ENCODE assay signal across 8 cellular contexts in the genomic region with DNA sequence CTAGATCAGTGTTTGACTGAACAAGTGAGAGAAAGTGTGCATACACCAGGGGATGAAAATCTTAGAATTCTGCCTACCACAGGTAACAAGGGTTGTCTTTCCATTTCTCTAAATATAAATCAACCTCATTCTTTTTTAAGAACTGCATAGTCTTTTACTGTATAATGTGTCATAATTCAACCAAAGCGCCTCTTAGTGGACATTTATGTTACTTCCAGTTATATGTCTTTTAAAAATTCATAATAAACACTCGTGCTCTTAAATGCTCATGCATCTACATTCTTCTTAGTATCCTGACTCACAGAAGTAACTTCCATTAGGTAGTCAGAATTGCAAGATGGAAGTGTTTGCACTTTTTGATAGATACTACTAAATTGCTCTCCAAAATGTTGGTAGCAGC.
DNase-seq lines count a peak whose midpoint lies in the region; ATAC-seq and TF ChIP-seq lines count a peak whose summit lies in the region.

No MANE protein-coding gene starts in this region.

- H3K4me1 ChIP-seq in Panc1 (ENCODE audit: control insufficient read depth, insufficient read depth, low read length) (peaks cover 5% of the 10 kb centered on the region), ovary (ENCODE audit: insufficient read depth) (no peaks in the 10 kb centered on the region)

- no peak for TF ChIP-seq POLR2A in ovary (IDR thresholded peaks at IDR 0.05)

- in situ Hi-C loops in Panc1 (cut with HindIII; ENCODE audit: low pct_unique_long_range_greater_than_20kb, low sequenced_read_pairs), result no loop called here

- H3K4me3 ChIP-seq in Panc1 (ENCODE audit: low read depth in 2 of 2, low read length in 2 of 2) (no peak overlapping the region), ovary (no peak overlapping the region)

- H3K27ac Mint-ChIP-seq in type B pancreatic cell, result no peak overlapping the region

- no peaks in the 10 kb centered on the region for H3K36me3 Mint-ChIP-seq in type B pancreatic cell

- H3K9me3 Mint-ChIP-seq in type B pancreatic cell, result no peaks in the 10 kb centered on the region

- no peak for TF ChIP-seq EP300 in ovary (IDR thresholded peaks at IDR 0.05)

- H3K4me3 Mint-ChIP-seq in type B pancreatic cell, result no peak overlapping the region

- CTCF ChIA-PET in Panc1 (lab: Charles Lee), result interaction anchor here (0.8 to 1.2 kb wide), 3 partner anchors 8 to 225 kb away, joined by 3 read pairs; no protein-coding TSS in a partner anchor

- peak; percentile 58; the same call in 1 of the 2 replicates for TF ChIP-seq CTCF in Panc1 (IDR thresholded peaks at IDR 0.05)
- TF ChIP-seq CTCF in type B pancreatic cell (conservative IDR thresholded peaks at IDR 0.05), result peak; percentile 53
- peak in 1 of 3 donors; percentile 38 for TF ChIP-seq CTCF in ovary (IDR thresholded peaks at IDR 0.05)

- intact Hi-C loops in Panc1 (cut with micrococcal nuclease; ENCODE audit: unreplicated experiment) (loop anchor here (10.0 kb wide), 1 partner anchor 113 kb away; no protein-coding TSS in a partner anchor), ovary (cut with DNase I) (loop anchor here in 2 of 4 donors (5.0 to 10.0 kb wide), 2 partner anchors 223 to 226 kb away; no protein-coding TSS in a partner anchor)

- H3K27me3 ChIP-seq in Panc1 (ENCODE audit: control insufficient read depth, insufficient read depth, low read length), result peaks cover 22% of the 10 kb centered on the region
- H3K27me3 ChIP-seq in ovary, result no peaks in the 10 kb centered on the region

- ATAC-seq in GM18861 (IDR thresholded peaks at IDR 0.05; ENCODE audit: unreplicated experiment) (peak; percentile 51), Panc1 (no peak), HG03039 (IDR thresholded peaks at IDR 0.05; ENCODE audit: unreplicated experiment) (no peak)

- H3K27me3 Mint-ChIP-seq in type B pancreatic cell, result peaks cover 36% of the 10 kb centered on the region

- H3K36me3 ChIP-seq in Panc1 (ENCODE audit: control insufficient read depth, insufficient read depth, low read length) (no peaks in the 10 kb centered on the region; the same call in 1 of the 2 replicates), ovary (no peaks in the 10 kb centered on the region)

- H3K9me3 ChIP-seq in Panc1 (ENCODE audit: control insufficient read depth, insufficient read depth, low read depth, low read length), result no peaks in the 10 kb centered on the region
- H3K9me3 ChIP-seq in ovary, result no peaks in the 10 kb centered on the region

- DNase-seq in AG08395 (ENCODE audit: low spot score), result peak; percentile 31
- no peak for DNase-seq in Panc1 (ENCODE audit: low read depth, low spot score)
- DNase-seq in fibroblast of peridontal ligament (ENCODE audit: extremely low read depth), result peak; percentile 79
- DNase-seq in type B pancreatic cell (ENCODE audit: extremely low spot score, unreplicated experiment), result no peak
- DNase-seq in ovary, result no peak
- no peak for DNase-seq in GOT3 (lab: John Stamatoyannopoulos, UW)

- H3K4me1 Mint-ChIP-seq in type B pancreatic cell (ENCODE audit: unreplicated experiment), result peaks cover 13% of the 10 kb centered on the region

- BruUV-seq in Panc1 (replicated peaks; lab: Mats Ljungman, UMichigan), result no TSS peak

- 22 to 27% (median 24%) methylated on average over 2 of the region's 2 CpGs for WGBS in ovary, 3 donors

- H3K27ac ChIP-seq in Panc1 (ENCODE audit: low read length), result no peak overlapping the region
- no peak overlapping the region for H3K27ac ChIP-seq in ovary

- POLR2A ChIA-PET in Panc1 (lab: Charles Lee), result no interaction called here

Comparison
In these comparisons a context has a peak if more than half of its experiments do, and no peak if none do; other contexts are left out.
1. DNase-seq: peak in AG08395 (single experiment) and fibroblast of peridontal ligament (single experiment); none in Panc1 (single experiment), type B pancreatic cell (single experiment), ovary (0 of 5) and GOT3 (single experiment).